10 cellular contexts compared by ENCODE assay signal in genomic region chr5:141560141-141560540, GRCh38. TPM values are rescaled to one million over a fixed set of nuclear protein-coding genes. Genes with fewer than 3 reads are reported as not detected.
DNase-seq lines count a peak whose midpoint lies in the region; ATAC-seq and TF ChIP-seq lines count a peak whose summit lies in the region.
"Had no signal": no experiment of that assay in that cellular context is flagged by ENCODE, and none has a peak within 500 bp of the region (broad histone marks: within the 10 kb centered on the region; RNA-seq: fewer than 3 reads in every experiment).

No MANE protein-coding gene starts in this region.

- peaks cover 30% of the 10 kb centered on the region for H3K36me3 Mint-ChIP-seq in memory B cell

- ATAC-seq in heart right ventricle (no peak), Right ventricle myocardium superior (ENCODE audit: poor library complexity) (no peak), memory B cell (ENCODE audit: low read depth) (no peak), HG02884 (IDR thresholded peaks at IDR 0.05; ENCODE audit: unreplicated experiment) (no peak), GM21723 (IDR thresholded peaks at IDR 0.05; ENCODE audit: unreplicated experiment) (no peak)

- H3K4me3 ChIP-seq in heart right ventricle (peak overlapping the region in 5 of 10 donors; percentile 2 to 39 (median 15)), breast epithelium (peak overlapping the region in 2 of 3 donors; percentile 25 to 35), vagina (peak overlapping the region; percentile 11 to 14)
- H3K4me3 ChIP-seq: BLaER1 had no signal

- no peaks in the 10 kb centered on the region for H3K27me3 ChIP-seq in heart right ventricle
- H3K27me3 ChIP-seq in breast epithelium = no peaks in the 10 kb centered on the region
- no peaks in the 10 kb centered on the region for H3K27me3 ChIP-seq in vagina
- H3K27me3 ChIP-seq: BLaER1 had no signal

- H3K36me3 ChIP-seq in heart right ventricle (peaks cover 0 to 51% (median 0%) of the 10 kb centered on the region in 9 donors), breast epithelium (no peaks in the 10 kb centered on the region), vagina (peaks cover 0 to 6% of the 10 kb centered on the region in 2 donors)

- TF ChIP-seq CTCF in heart right ventricle (IDR thresholded peaks at IDR 0.05) (no peak), breast epithelium (IDR thresholded peaks at IDR 0.05) (no peak), vagina (IDR thresholded peaks at IDR 0.05) (no peak)

- H3K9me3 ChIP-seq in heart right ventricle = no peaks in the 10 kb centered on the region
- H3K9me3 ChIP-seq in breast epithelium = no peaks in the 10 kb centered on the region
- H3K9me3 ChIP-seq in vagina = no peaks in the 10 kb centered on the region
- H3K9me3 ChIP-seq: BLaER1 had no signal

- H3K4me1 ChIP-seq in heart right ventricle (peaks cover 6 to 63% (median 47%) of the 10 kb centered on the region in 9 donors), breast epithelium (peaks cover 0 to 3% of the 10 kb centered on the region in 2 donors), vagina (peaks cover 32% of the 10 kb centered on the region)

- DNase-seq in heart right ventricle (no peak), Right ventricle myocardium superior (no peak), breast epithelium (ENCODE audit: low spot score in 2 of 2) (no peak), memory B cell (ENCODE audit: low spot score in 2 of 2) (no peak), vagina (ENCODE audit: extremely low spot score in 2 of 2) (no peak), SHP77 treated with DMSO at 0.1 percent for 48 hours (lab: John Stamatoyannopoulos, UW) (no peak)

- peak overlapping the region; percentile 51 for H3K27ac Mint-ChIP-seq in memory B cell
- H3K27ac Mint-ChIP-seq: IgD-negative memory B cell had no signal

- intact Hi-C loops in heart right ventricle (cut with DNase I) (loop anchor here (2.0 to 10.0 kb wide), 25 partner anchors 33 to 475 kb away; partner anchors contain the start of genes PCDHB15 (in 5 of the 10), PCDHGA3 (in 4 of the 10), PCDHGB7 (in 4 of the 10) and TAF7 (in 4 of the 10)), Right ventricle myocardium superior (cut with DNase I) (loop anchor here (2.0 to 5.0 kb wide), 3 partner anchors 143 to 313 kb away; partner anchors contain the start of genes PCDHB15, PCDHGB7 and TAF7), breast epithelium (cut with DNase I; ENCODE audit: low total_unique reads) (no loop called here), vagina (cut with DNase I) (loop anchor here (5.0 to 10.0 kb wide), 3 partner anchors 33 to 238 kb away; partner anchors contain the start of genes PCDHGA10, PCDHGB7 and TAF7)

- peaks cover 7% of the 10 kb centered on the region for H3K4me1 Mint-ChIP-seq in memory B cell

- H3K27ac ChIP-seq in heart right ventricle (peak overlapping the region; percentile 78 to 95 (median 87)), breast epithelium (peak overlapping the region; percentile 85 to 87), vagina (peak overlapping the region; percentile 86)
- H3K27ac ChIP-seq: BLaER1 had no signal

- H3K9me3 Mint-ChIP-seq in memory B cell = no peaks in the 10 kb centered on the region
- H3K9me3 Mint-ChIP-seq: IgD-negative memory B cell had no signal

- TF ChIP-seq POLR2A in breast epithelium (IDR thresholded peaks at IDR 0.05) (no peak), vagina (IDR thresholded peaks at IDR 0.05) (no peak)

- H3K4me3 Mint-ChIP-seq in memory B cell = no peak overlapping the region
- H3K4me3 Mint-ChIP-seq: IgD-negative memory B cell had no signal

- H3K27me3 Mint-ChIP-seq in memory B cell = no peaks in the 10 kb centered on the region
- H3K27me3 Mint-ChIP-seq: IgD-negative memory B cell had no signal

RNA-seq across cellular contexts. Expression of gene DIAPH1, which starts 58.7 kb away (rescaled TPM):
- 10 to 100 TPM; 27.3 to 93.2 (median 46.9) TPM for total RNA-seq in heart right ventricle
- 10 to 100 TPM; 28.4 to 48.6 TPM for polyA plus RNA-seq in heart right ventricle
- total RNA-seq in Right ventricle myocardium superior = 32.0 TPM
- total RNA-seq in breast epithelium = 10 to 100 TPM; 58.8 to 64.8 (median 63.6) TPM
- total RNA-seq in vagina = 64.1 TPM
